Comparison of ENCODE assay signal across 8 cellular contexts in genomic region chr18:76983184-76983583, GRCh38.
DNase-seq lines count a peak whose midpoint lies in the region; ATAC-seq and TF ChIP-seq lines count a peak whose summit lies in the region.

No MANE protein-coding gene starts in this region.

- H3K36me3 Mint-ChIP-seq in CD14-positive monocyte = peaks cover 0 to 1% of the 10 kb centered on the region in 2 donors
- no peaks in the 10 kb centered on the region for H3K36me3 Mint-ChIP-seq in activated CD4-positive, alpha-beta T cell treated with anti-CD3 and anti-CD28 coated beads, Interleukin-2, amount 10 ng/mL, durations not matched to agents 24 days and 14 days (ENCODE audit: low read depth)

- no peak overlapping the region for H3K4me3 ChIP-seq in right lobe of liver

- H3K4me3 Mint-ChIP-seq in CD14-positive monocyte = no peak overlapping the region
- no peak overlapping the region for H3K4me3 Mint-ChIP-seq in activated CD4-positive, alpha-beta T cell treated with anti-CD3 and anti-CD28 coated beads, Interleukin-2, amount 10 ng/mL, durations not matched to agents 24 days and 14 days

- H3K4me1 ChIP-seq in right lobe of liver = peaks cover 0 to 12% (median 2%) of the 10 kb centered on the region in 4 donors

- peak; percentile 96 for TF ChIP-seq CTCF in CD14-positive monocyte (IDR thresholded peaks at IDR 0.05)
- peak; percentile 87 to 97 (median 93) for TF ChIP-seq CTCF in right lobe of liver (IDR thresholded peaks at IDR 0.05)

- peaks cover 1 to 6% (median 2%) of the 10 kb centered on the region in 3 donors for H3K27me3 Mint-ChIP-seq in CD14-positive monocyte (ENCODE audit: low read depth in 3 of 3)
- H3K27me3 Mint-ChIP-seq in activated CD4-positive, alpha-beta T cell treated with anti-CD3 and anti-CD28 coated beads, Interleukin-2, amount 10 ng/mL, durations not matched to agents 24 days and 14 days = peaks cover 1% of the 10 kb centered on the region

- intact Hi-C loops in CD14-positive monocyte (cut with micrococcal nuclease) = loop anchor here in 1 of 2 donors (10.0 kb wide), 1 partner anchor 178 kb away; no protein-coding TSS in a partner anchor
- intact Hi-C loops in activated CD4-positive, alpha-beta T cell treated with anti-CD3 and anti-CD28 coated beads, Interleukin-2, amount 10 ng/mL, durations not matched to agents 24 days and 14 days (cut with micrococcal nuclease) = loop anchor here (1.0 kb wide), 3 partner anchors 61 to 180 kb away; no protein-coding TSS in a partner anchor
- intact Hi-C loops in right lobe of liver (cut with DNase I) = loop anchor here in 1 of 2 donors (10.0 kb wide), 1 partner anchor 178 kb away; no protein-coding TSS in a partner anchor

- peaks cover 15% of the 10 kb centered on the region for H3K4me1 Mint-ChIP-seq in CD14-positive monocyte
- H3K4me1 Mint-ChIP-seq in activated CD4-positive, alpha-beta T cell treated with anti-CD3 and anti-CD28 coated beads, Interleukin-2, amount 10 ng/mL, durations not matched to agents 24 days and 14 days = peaks cover 4% of the 10 kb centered on the region

- peak; percentile 78 for DNase-seq in CD14-positive monocyte (ENCODE audit: low spot score)
- peak; percentile 22 for DNase-seq in NCI-H524 treated with DMSO at 0.1 percent for 48 hours (lab: John Stamatoyannopoulos, UW)
- peak; percentile 96 for DNase-seq in activated CD4-positive, alpha-beta T cell treated with anti-CD3 and anti-CD28 coated beads, Interleukin-2, amount 10 ng/mL, durations not matched to agents 24 days and 14 days
- DNase-seq in dedifferentiated amniotic fluid mesenchymal stem cell (ENCODE audit: extremely low spot score) = peak; percentile 54
- peak; percentile 91 for DNase-seq in right lobe of liver
- peak; percentile 70 for DNase-seq in stimulated activated CD8-positive, alpha-beta memory T cell treated with anti-CD3 and anti-CD28 coated beads, Interleukin-12 subunit alpha, Interleukin-12 subunit beta, amount 100 ng/mL, for 1 hour (ENCODE audit: low read depth)

- H3K27ac ChIP-seq in right lobe of liver = no peak overlapping the region

- no peaks in the 10 kb centered on the region for H3K27me3 ChIP-seq in right lobe of liver

- TF ChIP-seq POLR2A in right lobe of liver (IDR thresholded peaks at IDR 0.05) = no peak

- H3K9me3 ChIP-seq in right lobe of liver = no peaks in the 10 kb centered on the region

- peaks cover 0 to 2% (median 0%) of the 10 kb centered on the region in 7 donors for H3K9me3 Mint-ChIP-seq in CD14-positive monocyte
- no peaks in the 10 kb centered on the region for H3K9me3 Mint-ChIP-seq in activated CD4-positive, alpha-beta T cell treated with anti-CD3 and anti-CD28 coated beads, Interleukin-2, amount 10 ng/mL, durations not matched to agents 24 days and 14 days

- H3K36me3 ChIP-seq in right lobe of liver = no peaks in the 10 kb centered on the region

- ATAC-seq in GM19351 (IDR thresholded peaks at IDR 0.05; ENCODE audit: unreplicated experiment) = peak; percentile 71
- peak; percentile 66 for ATAC-seq in HG03442 (IDR thresholded peaks at IDR 0.05; ENCODE audit: unreplicated experiment)
- peak; percentile 91 to 93 (median 92) for ATAC-seq in right lobe of liver

- peak overlapping the region in 1 of 7 donors; percentile 50 for H3K27ac Mint-ChIP-seq in CD14-positive monocyte
- no peak overlapping the region for H3K27ac Mint-ChIP-seq in activated CD4-positive, alpha-beta T cell treated with anti-CD3 and anti-CD28 coated beads, Interleukin-2, amount 10 ng/mL, durations not matched to agents 24 days and 14 days

- 18% methylated on average over 9 of the region's 15 CpGs for WGBS in right lobe of liver (ENCODE audit: insufficient coverage, low coverage, low lambda C conversion rate, missing lambda C conversion rate)

Comparison
In these comparisons a context has a peak if more than half of its experiments do, and no peak if none do; other contexts are left out.
1. DNase-seq: peak in every context shown above with its lines; median percentile 96 in activated CD4-positive, alpha-beta T cell treated with anti-CD3 and anti-CD28 coated beads, Interleukin-2, amount 10 ng/mL, durations not matched to agents 24 days and 14 days; 91 in right lobe of liver; 78 in CD14-positive monocyte; 70 in stimulated activated CD8-positive, alpha-beta memory T cell treated with anti-CD3 and anti-CD28 coated beads, Interleukin-12 subunit alpha, Interleukin-12 subunit beta, amount 100 ng/mL, for 1 hour; 54 in dedifferentiated amniotic fluid mesenchymal stem cell; 22 in NCI-H524 treated with DMSO at 0.1 percent for 48 hours.